Comparison of ENCODE assay signal across 8 cellular contexts in genomic region chr11:130070109-130070828, GRCh38. TPM values are rescaled to one million over a fixed set of nuclear protein-coding genes. Genes with fewer than 3 reads are reported as not detected.
A peak's percentile ranks its signal among the peaks of the same experiment; 100 is the strongest.
DNase-seq lines count a peak whose midpoint lies in the region; ATAC-seq and TF ChIP-seq lines count a peak whose summit lies in the region.

No MANE protein-coding gene starts in this region.

- peak; percentile 11 for TF ChIP-seq CTCF in GM20000 (IDR thresholded peaks at IDR 0.05; ENCODE audit: extremely low read depth, missing control alignments)

- peak overlapping the region; percentile 86 for H3K27ac ChIP-seq in layer of hippocampus (ENCODE audit: low read depth, low read length)

- DNase-seq in COLO668 (lab: John Stamatoyannopoulos, UW; ENCODE audit: unreplicated experiment) (peak; percentile 74), GM20000 (ENCODE audit: low spot score) (peak; percentile 81), HT-29 (ENCODE audit: low spot score) (peak; percentile 55), NCI-H524 treated with DMSO at 0.1 percent for 48 hours (lab: John Stamatoyannopoulos, UW) (no peak)
- peak in 3 of 4 experiments; percentile 18 to 38 (median 27) for DNase-seq in activated CD4-positive, CD25-positive, alpha-beta regulatory T cell (lab: John Stamatoyannopoulos, UW)
- peak; percentile 22 to 27 for DNase-seq in central memory CD8-positive, alpha-beta T cell (ENCODE audit: low spot score in 2 of 2)
- peak; percentile 21 for DNase-seq in stimulated activated CD4-positive, alpha-beta T cell treated with anti-CD3 and anti-CD28 coated beads, Interleukin-2, amount 100 ng/mL, for 4 hours (ENCODE audit: low read depth)

- peak overlapping the region; percentile 99 for H3K4me3 Mint-ChIP-seq in central memory CD8-positive, alpha-beta T cell

- peaks cover 29% of the 10 kb centered on the region for H3K4me1 Mint-ChIP-seq in central memory CD8-positive, alpha-beta T cell

- no peaks in the 10 kb centered on the region for H3K27me3 ChIP-seq in layer of hippocampus (ENCODE audit: control insufficient read depth, insufficient read depth, low read length)

- peaks cover 17% of the 10 kb centered on the region for H3K36me3 Mint-ChIP-seq in central memory CD8-positive, alpha-beta T cell (ENCODE audit: insufficient read depth)

- H3K27ac Mint-ChIP-seq in central memory CD8-positive, alpha-beta T cell (ENCODE audit: low read depth): peak overlapping the region; percentile 97

- no peaks in the 10 kb centered on the region for H3K27me3 Mint-ChIP-seq in central memory CD8-positive, alpha-beta T cell

- peak; percentile 12 for ATAC-seq in central memory CD8-positive, alpha-beta T cell (replicated peaks; ENCODE audit: extremely low read depth, poor library complexity, severe bottlenecking)

- H3K9me3 Mint-ChIP-seq in central memory CD8-positive, alpha-beta T cell: no peaks in the 10 kb centered on the region

RNA-seq across cellular contexts. Expression of gene APLP2, which starts 0.6 kb away (rescaled TPM):
- total RNA-seq in HT-29 (2014; rRNA removed; shearing (Covaris generic)): 167 and 177 TPM in 2 replicates
